28 cellular contexts compared by ENCODE assay signal in the genomic region with DNA sequence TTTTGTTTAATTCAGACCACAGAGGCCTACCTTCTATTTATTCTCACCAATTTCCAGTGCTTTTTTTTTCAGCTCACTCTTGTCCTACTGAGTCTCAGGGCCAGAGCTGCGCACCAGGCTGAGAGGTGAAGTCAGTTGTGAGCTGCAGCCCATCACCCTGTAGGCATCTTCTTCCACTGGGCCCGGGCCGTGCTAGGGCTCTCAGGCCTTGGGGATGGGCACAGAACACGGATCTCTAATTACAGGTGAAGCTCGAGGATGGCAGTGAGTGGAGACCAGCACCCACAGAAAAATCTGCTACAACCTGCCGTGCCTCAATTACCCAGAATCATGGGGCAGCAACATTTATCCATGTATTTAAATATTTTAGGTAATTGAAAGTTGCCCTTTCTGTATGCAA.
"Had no signal": no experiment of that assay in that cellular context is flagged by ENCODE, and none has a peak within 500 bp of the region (broad histone marks: within the 10 kb centered on the region; RNA-seq: fewer than 3 reads in every experiment).

No MANE protein-coding gene starts in this region.

- H3K9ac ChIP-seq: neural progenitor cell had no signal

- H3K4me3 Mint-ChIP-seq: naive thymus-derived CD4-positive, alpha-beta T cell; natural killer cell; nephron; neural progenitor cell; stimulated activated memory B cell treated with anti-CD40 and anti-IgM and Interleukin-4, amounts not matched to agents 10 μg/mL and 1 μg/mL and 100 μg/mL, for 72 hours; stimulated activated naive CD8-positive, alpha-beta T cell treated with anti-CD3 and anti-CD28 coated beads, Interleukin-15, amount 100 ng/mL, for 72 hours; type B pancreatic cell had no signal

- H3K36me3 Mint-ChIP-seq: naive thymus-derived CD4-positive, alpha-beta T cell; natural killer cell; neural progenitor cell; stimulated activated memory B cell treated with anti-CD40 and anti-IgM and Interleukin-4, amounts not matched to agents 10 μg/mL and 1 μg/mL and 100 μg/mL, for 72 hours; type B pancreatic cell had no signal

- DNase-seq: naive thymus-derived CD4-positive, alpha-beta T cell; natural killer cell; occipital lobe; pancreas; psoas muscle; right cardiac atrium; right lobe of liver; sigmoid colon; small intestine; stimulated activated CD4-positive, alpha-beta T cell treated with anti-CD3 and anti-CD28 coated beads, Interleukin-15, amount 100 ng/mL, for 24 hours; stimulated activated CD4-positive, alpha-beta T cell treated with anti-CD3 and anti-CD28 coated beads, Interleukin-2, amount 100 ng/mL, for 24 hours; stimulated activated CD4-positive, alpha-beta T cell treated with anti-CD3 and anti-CD28 coated beads, Interleukin-2, amount 100 ng/mL, for 48 hours; stimulated activated CD4-positive, alpha-beta T cell treated with anti-CD3 and anti-CD28 coated beads, Interleukin-4, amount 100 ng/mL, for 24 hours; stimulated activated naive CD4-positive, alpha-beta T cell; stimulated activated naive CD8-positive, alpha-beta T cell treated with anti-CD3 and anti-CD28 coated beads, Interleukin-15, amount 100 ng/mL, for 72 hours; stimulated activated naive CD8-positive, alpha-beta T cell treated with anti-CD3 and anti-CD28 coated beads, Interleukin-15, Interleukin-2, amounts not matched to agents 100 U/mL and 50 U/mL, for 24 hours; substantia nigra; testis; tibial artery; transverse colon; upper lobe of right lung; uterus had no signal

- H3K36me3 ChIP-seq: neural progenitor cell, pancreas, right lobe of liver, sigmoid colon, suprapubic skin, tibial artery, transverse colon, upper lobe of right lung, uterus had no signal

- H3K27me3 Mint-ChIP-seq: stimulated activated memory B cell treated with anti-CD40 and anti-IgM and Interleukin-4, amounts not matched to agents 10 μg/mL and 1 μg/mL and 100 μg/mL, for 72 hours had no signal

- H3K27ac ChIP-seq: neural progenitor cell, pancreas, psoas muscle, right lobe of liver, sigmoid colon, suprapubic skin, testis, tibial artery, transverse colon, upper lobe of right lung, uterus had no signal

- ATAC-seq: naive thymus-derived CD4-positive, alpha-beta T cell; natural killer cell; pancreas; psoas muscle; right cardiac atrium; right lobe of liver; stimulated activated memory B cell treated with anti-CD40 and anti-IgM and Interleukin-4, amounts not matched to agents 10 μg/mL and 1 μg/mL and 100 μg/mL, for 72 hours; stimulated activated naive CD8-positive, alpha-beta T cell treated with anti-CD3 and anti-CD28 coated beads, Interleukin-15, amount 100 ng/mL, for 72 hours; stimulated activated naive CD8-positive, alpha-beta T cell treated with anti-CD3 and anti-CD28 coated beads, Interleukin-15, Interleukin-2, amounts not matched to agents 100 U/mL and 50 U/mL, for 24 hours; upper lobe of right lung had no signal

- H3K4me3 ChIP-seq: neural progenitor cell, pancreas, psoas muscle, right lobe of liver, sigmoid colon, suprapubic skin, testis, tibial artery, transverse colon, upper lobe of right lung, uterus had no signal

- H3K4me1 ChIP-seq: neural progenitor cell, pancreas, psoas muscle, right lobe of liver, sigmoid colon, suprapubic skin, testis, tibial artery, transverse colon, upper lobe of right lung, uterus had no signal

- H3K27me3 ChIP-seq: neural progenitor cell, pancreas, right lobe of liver, testis, tibial artery, transverse colon, uterus had no signal

- H3K9me3 ChIP-seq: pancreas, psoas muscle, right lobe of liver, sigmoid colon, suprapubic skin, testis, tibial artery, transverse colon, upper lobe of right lung, uterus had no signal

- H3K27ac Mint-ChIP-seq: naive thymus-derived CD4-positive, alpha-beta T cell; natural killer cell; nephron; neural progenitor cell; progenitor cell of endocrine pancreas; stimulated activated memory B cell treated with anti-CD40 and anti-IgM and Interleukin-4, amounts not matched to agents 10 μg/mL and 1 μg/mL and 100 μg/mL, for 72 hours; stimulated activated naive CD8-positive, alpha-beta T cell treated with anti-CD3 and anti-CD28 coated beads, Interleukin-15, amount 100 ng/mL, for 72 hours; type B pancreatic cell had no signal

- H3K4me2 ChIP-seq: neural progenitor cell had no signal

- H3K4me1 Mint-ChIP-seq: naive thymus-derived CD4-positive, alpha-beta T cell; natural killer cell; nephron; neural progenitor cell; stimulated activated memory B cell treated with anti-CD40 and anti-IgM and Interleukin-4, amounts not matched to agents 10 μg/mL and 1 μg/mL and 100 μg/mL, for 72 hours; stimulated activated naive CD8-positive, alpha-beta T cell treated with anti-CD3 and anti-CD28 coated beads, Interleukin-15, amount 100 ng/mL, for 72 hours had no signal

- H3K9me3 Mint-ChIP-seq: natural killer cell; nephron; stimulated activated memory B cell treated with anti-CD40 and anti-IgM and Interleukin-4, amounts not matched to agents 10 μg/mL and 1 μg/mL and 100 μg/mL, for 72 hours; stimulated activated naive CD8-positive, alpha-beta T cell treated with anti-CD3 and anti-CD28 coated beads, Interleukin-15, amount 100 ng/mL, for 72 hours; type B pancreatic cell had no signal
